In genomic region chr1:183598386-183598785, GRCh38 we compare ENCODE assay signal across 12 cellular contexts. TPM values are rescaled to one million over a fixed set of nuclear protein-coding genes. Genes with fewer than 3 reads are reported as not detected.
DNase-seq lines count a peak whose midpoint lies in the region; ATAC-seq, FAIRE-seq and TF ChIP-seq lines count a peak whose summit lies in the region.
"Had no signal": no experiment of that assay in that cellular context is flagged by ENCODE, and none has a peak within 500 bp of the region (broad histone marks: within the 10 kb centered on the region; RNA-seq: fewer than 3 reads in every experiment).

No MANE protein-coding gene starts in this region.

- H3K9me3 ChIP-seq in mammary epithelial cell (replicated peaks; ENCODE audit: insufficient read depth, low read length) = no peaks in the 10 kb centered on the region

- CTCF ChIA-PET in mammary epithelial cell (lab: Charles Lee; ENCODE audit: low non-redundant PET) = no interaction called here

- no peaks in the 10 kb centered on the region for H3K36me3 Mint-ChIP-seq in T-helper 2 cell treated with Interferon-gamma antibody and Interleukin-4, amounts not matched to agents 5 μg/mL and 100 μg/mL, for 36 hours (ENCODE audit: low read depth)
- H3K36me3 Mint-ChIP-seq in progenitor cell of endocrine pancreas (ENCODE audit: insufficient read depth) = no peaks in the 10 kb centered on the region

- peak overlapping the region; percentile 38 for H3K27ac Mint-ChIP-seq in T-helper 2 cell treated with Interferon-gamma antibody and Interleukin-4, amounts not matched to agents 5 μg/mL and 100 μg/mL, for 36 hours
- H3K27ac Mint-ChIP-seq in progenitor cell of endocrine pancreas = no peak overlapping the region

- no peaks in the 10 kb centered on the region for H3K36me3 ChIP-seq in mammary epithelial cell (ENCODE audit: insufficient read depth, low read length)

- H3K27me3 Mint-ChIP-seq in T-helper 2 cell treated with Interferon-gamma antibody and Interleukin-4, amounts not matched to agents 5 μg/mL and 100 μg/mL, for 36 hours (ENCODE audit: low read depth) = no peaks in the 10 kb centered on the region
- H3K27me3 Mint-ChIP-seq in progenitor cell of endocrine pancreas = peaks cover 7% of the 10 kb centered on the region

- no peak overlapping the region for H3K27ac ChIP-seq in mammary epithelial cell (ENCODE audit: insufficient read depth, low read depth, low read length)

- H3K4me1 Mint-ChIP-seq in T-helper 2 cell treated with Interferon-gamma antibody and Interleukin-4, amounts not matched to agents 5 μg/mL and 100 μg/mL, for 36 hours (ENCODE audit: low read depth) = peaks cover 11% of the 10 kb centered on the region
- H3K4me1 Mint-ChIP-seq in progenitor cell of endocrine pancreas (ENCODE audit: low read depth) = no peaks in the 10 kb centered on the region

- no peaks in the 10 kb centered on the region for H3K9me3 Mint-ChIP-seq in T-helper 2 cell treated with Interferon-gamma antibody and Interleukin-4, amounts not matched to agents 5 μg/mL and 100 μg/mL, for 36 hours
- H3K9me3 Mint-ChIP-seq in progenitor cell of endocrine pancreas (ENCODE audit: low read depth) = no peaks in the 10 kb centered on the region

- TF ChIP-seq CTCF in mammary epithelial cell (conservative IDR thresholded peaks at IDR 0.05 in 1 of 2, IDR thresholded peaks at IDR 0.05 in 1 of 2; ENCODE audit: extremely low read depth in 1 of 2, insufficient read depth in 1 of 2, low read depth in 1 of 2, low read length in 2 of 2) (no peak), progenitor cell of endocrine pancreas (IDR thresholded peaks at IDR 0.05; ENCODE audit: unreplicated experiment) (no peak), foreskin fibroblast (IDR thresholded peaks at IDR 0.05; ENCODE audit: low read depth, low read length) (no peak)

- H3K4me1 ChIP-seq in mammary epithelial cell (ENCODE audit: insufficient read depth, low read length) = no peaks in the 10 kb centered on the region

- DNase-seq in T-helper 2 cell treated with Interferon-gamma antibody and Interleukin-4, amounts not matched to agents 5 μg/mL and 100 μg/mL, for 36 hours (ENCODE audit: low spot score) = no peak
- DNase-seq in T-helper 2 cell = no peak
- no peak for DNase-seq in mammary epithelial cell
- peak; percentile 58 for DNase-seq in superior temporal gyrus (ENCODE audit: extremely low spot score)
- DNase-seq in urothelium cell line (ENCODE audit: low spot score) = no peak
- no peak for DNase-seq in progenitor cell of endocrine pancreas (ENCODE audit: low spot score, unreplicated experiment)
- no peak for DNase-seq in foreskin fibroblast
- DNase-seq: NCI-H1048, T-helper 9 cell had no signal

- H3K79me2 ChIP-seq in mammary epithelial cell (ENCODE audit: insufficient read depth, low read length) = no peaks in the 10 kb centered on the region

- in situ Hi-C loops in mammary epithelial cell (cut with MboI; ENCODE audit: low sequenced_read_pairs in 2 of 2) = no loop called here

- ATAC-seq in HG03045 (IDR thresholded peaks at IDR 0.05; ENCODE audit: unreplicated experiment) = peak; percentile 68

- H3K4me3 Mint-ChIP-seq in T-helper 2 cell treated with Interferon-gamma antibody and Interleukin-4, amounts not matched to agents 5 μg/mL and 100 μg/mL, for 36 hours = no peak overlapping the region
- no peak overlapping the region for H3K4me3 Mint-ChIP-seq in progenitor cell of endocrine pancreas (ENCODE audit: low read depth)

- WGBS in mammary epithelial cell (ENCODE audit: low coverage, missing lambda C conversion rate) = 4% methylated on average over 2 of the region's 2 CpGs

- H3K9ac ChIP-seq in mammary epithelial cell (ENCODE audit: insufficient read depth, low read length) = no peak overlapping the region

- H3K4me3 ChIP-seq in mammary epithelial cell (replicated peaks in 1 of 3; ENCODE audit: insufficient read depth in 1 of 3, low read depth in 2 of 3, low read length in 3 of 3) (no peak overlapping the region), foreskin fibroblast (ENCODE audit: low read depth in 1 of 2, low read length in 2 of 2) (no peak overlapping the region)

- no peak overlapping the region for H3K4me2 ChIP-seq in mammary epithelial cell (ENCODE audit: insufficient read depth, low read depth, low read length)

- H4K20me1 ChIP-seq in mammary epithelial cell (ENCODE audit: insufficient read depth, low read length) = no peaks in the 10 kb centered on the region

- BruUV-seq in mammary epithelial cell (replicated peaks; lab: Mats Ljungman, UMichigan) = no TSS peak

- peak overlapping the region; percentile 45 for H2AFZ ChIP-seq in mammary epithelial cell (ENCODE audit: low read depth, low read length)

- FAIRE-seq in urothelium cell line (lab: Jason Lieb, UNC) = no peak
- FAIRE-seq: bronchial epithelial cell had no signal

- intact Hi-C loops in mammary epithelial cell (cut with micrococcal nuclease) = no loop called here

- no peaks in the 10 kb centered on the region for H3K27me3 ChIP-seq in mammary epithelial cell (ENCODE audit: insufficient read depth, low read length)

- dilution Hi-C loops in mammary epithelial cell (cut with HindIII; ENCODE audit: low sequenced_read_pairs) = no loop called here

RNA-seq across cellular contexts. Expression of gene NCF2, which starts 8.1 kb away (rescaled TPM):
- total RNA-seq in mammary epithelial cell (1 to 10 TPM in 1 of 2 donors, under 1 TPM in 1; under 0.01 to 8.5 TPM), progenitor cell of endocrine pancreas (0.67 and 1.7 TPM in 2 replicates)
- 3.4 TPM for polyA plus RNA-seq in mammary epithelial cell
- polyA minus RNA-seq in mammary epithelial cell = not detected

RNA-seq across cellular contexts. Expression of gene ARPC5, which starts 37.2 kb away (rescaled TPM):
- total RNA-seq in mammary epithelial cell = 100 to 1,000 TPM; 162 to 186 TPM
- 125 TPM for polyA plus RNA-seq in mammary epithelial cell
- polyA minus RNA-seq in mammary epithelial cell = 125 TPM
- total RNA-seq in progenitor cell of endocrine pancreas = 68.0 and 69.3 TPM in 2 replicates

RNA-seq across cellular contexts. Expression of gene APOBEC4, which starts 54.7 kb away (rescaled TPM):
- not detected for total RNA-seq in mammary epithelial cell
- polyA plus RNA-seq in mammary epithelial cell = not detected
- not detected for polyA minus RNA-seq in mammary epithelial cell
- total RNA-seq in progenitor cell of endocrine pancreas = not detected in 2 replicates
- total RNA-seq: A172, bronchial epithelial cell had no signal
